In genomic region chr20:23659989-23660837, GRCh38 we compare ENCODE assay signal across 1 cellular context.
TF ChIP-seq lines count a peak whose summit lies in the region.

No MANE protein-coding gene starts in this region.

TF ChIP-seq in K562, 482 proteins besides CTCF, POLR2A, EP300 and RAD21 (continued from another document):
- TF ChIP-seq ZBTB33 (CRISPR knock-in tag; IDR thresholded peaks at IDR 0.05) (no peak), PRPF4 (IDR thresholded peaks at IDR 0.05; ENCODE audit: insufficient read depth, low read depth, low read length, poor library complexity, severe bottlenecking) (no peak), E2F3 (CRISPR knock-in tag; IDR thresholded peaks at IDR 0.05) (no peak), FOXK2 (conservative IDR thresholded peaks at IDR 0.05 in 1 of 2, IDR thresholded peaks at IDR 0.05 in 1 of 2; ENCODE audit: low read depth in 2 of 2) (0 out of 4 replicates have a peak, but pooled peaks have one; percentile 20 to 39), CEBPB (tag; IDR thresholded peaks at IDR 0.05) (peak; percentile 61), NFRKB (IDR thresholded peaks at IDR 0.05; ENCODE audit: low read depth) (peak; percentile 38; the same call in 1 of the 2 replicates), GTF2A2 (tag; IDR thresholded peaks at IDR 0.05) (no peak), ZHX1 (conservative IDR thresholded peaks at IDR 0.05; ENCODE audit: low read length) (no peak), CHD7 (IDR thresholded peaks at IDR 0.05; ENCODE audit: low read depth, low read length) (no peak), NCOA4 (IDR thresholded peaks at IDR 0.05; ENCODE audit: partially characterized antibody) (peak; percentile 5), TRIM24 (IDR thresholded peaks at IDR 0.05) (peak in 1 of 2 experiments; percentile 43; a peak in 2 of 4 replicates)
